10 cellular contexts compared by ENCODE assay signal in the genomic region with DNA sequence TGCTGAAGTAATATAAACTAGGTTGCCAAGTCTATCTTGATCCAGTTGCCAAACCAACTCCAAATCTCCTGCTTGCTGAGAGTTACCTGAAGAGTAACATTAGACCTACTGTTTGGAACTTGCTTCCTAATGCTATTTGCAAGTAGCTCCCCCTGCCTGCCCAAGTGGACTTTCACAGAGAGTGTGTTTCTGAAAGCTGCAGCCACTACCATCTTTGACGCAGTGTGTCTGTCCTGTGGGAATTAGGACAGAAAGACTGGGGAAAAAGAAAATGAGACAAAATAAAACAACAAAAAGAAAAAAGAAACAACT.
A peak's percentile ranks its signal among the peaks of the same experiment; 100 is the strongest.
DNase-seq lines count a peak whose midpoint lies in the region; ATAC-seq and TF ChIP-seq lines count a peak whose summit lies in the region.
"Had no signal": no experiment of that assay in that cellular context is flagged by ENCODE, and none has a peak within 500 bp of the region (broad histone marks: within the 10 kb centered on the region; RNA-seq: fewer than 3 reads in every experiment).

No MANE protein-coding gene starts in this region.

- peaks cover 0 to 5% (median 0%) of the 10 kb centered on the region in 4 donors for H3K4me1 ChIP-seq in right lobe of liver

- H3K9me3 ChIP-seq in right lobe of liver: no peaks in the 10 kb centered on the region

- ATAC-seq in right lobe of liver (peak in 3 of 4 donors; percentile 29 to 65 (median 59)), HG03108 (IDR thresholded peaks at IDR 0.05; ENCODE audit: unreplicated experiment) (no peak)
- ATAC-seq: activated naive CD8-positive, alpha-beta T cell treated with anti-CD3 and anti-CD28 coated beads, Interleukin-2, amount 50 U/mL, for 24 hours had no signal

- intact Hi-C loops in right lobe of liver (cut with DNase I): no loop called here

- in situ Hi-C loops in T47D (cut with HindIII; ENCODE audit: low pct_unique_long_range_greater_than_20kb, low sequenced_read_pairs): no loop called here

- no peak overlapping the region for H3K27ac ChIP-seq in right lobe of liver
- H3K27ac ChIP-seq: SK-N-MC had no signal

- peak; percentile 15 to 45 (median 34) for TF ChIP-seq CTCF in right lobe of liver (IDR thresholded peaks at IDR 0.05)

- WGBS in right lobe of liver (ENCODE audit: insufficient coverage, low coverage, low lambda C conversion rate, missing lambda C conversion rate): 43% methylated on average over 1 of the region's 1 CpG

- TF ChIP-seq POLR2A in right lobe of liver (IDR thresholded peaks at IDR 0.05): no peak

- H3K36me3 ChIP-seq in right lobe of liver: no peaks in the 10 kb centered on the region

- H3K27me3 ChIP-seq in right lobe of liver: no peaks in the 10 kb centered on the region

- no peak overlapping the region for H3K4me3 ChIP-seq in right lobe of liver
- H3K4me3 ChIP-seq: SK-N-MC had no signal

- DNase-seq in DMS53 treated with DMSO at 0.1 percent for 48 hours (lab: John Stamatoyannopoulos, UW; ENCODE audit: unreplicated experiment) (peak; percentile 40), LHCN-M2 (ENCODE audit: low read depth) (peak; percentile 19), T47D (ENCODE audit: low read depth in 1 of 2, low spot score in 1 of 2) (peak; percentile 17 to 70), right lobe of liver (peak in 1 of 3 donors; percentile 21), COLO829 (ENCODE audit: low spot score) (no peak), dedifferentiated amniotic fluid mesenchymal stem cell (ENCODE audit: extremely low spot score) (no peak), middle frontal gyrus (ENCODE audit: extremely low spot score, low spot score) (no peak)
- DNase-seq: activated naive CD8-positive, alpha-beta T cell treated with anti-CD3 and anti-CD28 coated beads, Interleukin-2, amount 50 U/mL, for 24 hours had no signal

Comparison
In these comparisons a context has a peak if more than half of its experiments do, and no peak if none do; other contexts are left out.
1. DNase-seq: peak in DMS53 treated with DMSO at 0.1 percent for 48 hours (single experiment), LHCN-M2 (single experiment) and T47D (2 of 2); none in COLO829 (single experiment), dedifferentiated amniotic fluid mesenchymal stem cell (single experiment) and middle frontal gyrus (single experiment).